Comparison of ENCODE assay signal across 23 cellular contexts in the genomic region with DNA sequence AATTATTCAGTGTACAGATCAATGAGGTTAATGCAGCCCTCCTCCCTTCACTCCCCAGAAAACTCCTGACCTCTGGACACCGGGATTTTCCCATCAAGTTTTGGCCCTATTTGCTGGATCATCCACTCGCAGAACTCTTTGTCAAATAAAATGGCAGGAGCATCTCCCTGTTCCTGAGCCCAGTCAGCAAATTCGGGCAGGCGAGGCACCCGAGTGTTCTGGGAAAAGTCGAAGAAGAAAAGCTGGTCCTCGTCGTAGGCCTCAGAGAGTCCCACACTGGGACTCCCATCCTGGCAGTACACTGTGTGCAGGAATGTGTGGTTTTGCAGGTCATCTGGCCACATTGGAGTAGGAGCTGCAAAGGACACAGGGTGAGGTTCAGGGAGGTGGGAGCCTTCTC. TPM values are rescaled to one million over a fixed set of nuclear protein-coding genes. Genes with fewer than 3 reads are reported as not detected.
DNase-seq lines count a peak whose midpoint lies in the region; ATAC-seq and TF ChIP-seq lines count a peak whose summit lies in the region.
"Had no signal": no experiment of that assay in that cellular context is flagged by ENCODE, and none has a peak within 500 bp of the region (broad histone marks: within the 10 kb centered on the region; RNA-seq: fewer than 3 reads in every experiment).

No MANE protein-coding gene starts in this region.

- no peaks in the 10 kb centered on the region for H3K9me3 ChIP-seq in CD4-positive, alpha-beta T cell (ENCODE audit: control insufficient read depth, low read length)
- H3K9me3 ChIP-seq in Karpas-422 (ENCODE audit: low read length), result no peaks in the 10 kb centered on the region; the same call in 1 of the 2 replicates
- H3K9me3 ChIP-seq: body of pancreas, esophagus muscularis mucosa, sigmoid colon, SJSA1, suprapubic skin, vagina had no signal

- peaks cover 37% of the 10 kb centered on the region for H3K79me2 ChIP-seq in Karpas-422 (ENCODE audit: low read length)
- H3K79me2 ChIP-seq: hepatocyte had no signal

- TF ChIP-seq CTCF in CD4-positive, alpha-beta T cell (IDR thresholded peaks at IDR 0.05), result no peak

- intact Hi-C loops in CD4-positive, alpha-beta T cell (cut with DNase I, micrococcal nuclease), result no loop called here

- CTCF ChIA-PET in CD4-positive, alpha-beta T cell (lab: Charles Lee), result interaction anchor here (0.6 to 0.7 kb wide), 2 partner anchors 35 to 82 kb away, joined by 3 read pairs; no protein-coding TSS in a partner anchor
- CTCF ChIA-PET in activated CD8-positive, alpha-beta T cell treated with anti-CD3 and anti-CD28 coated beads, Interleukin-2, amount 10 ng/mL, durations not matched to agents 7 days and 5 days (lab: Charles Lee), result interaction anchor here (1.1 to 10.8 kb wide), 8 partner anchors 13 to 112 kb away, joined by 3 to 519 read pairs (median 30); a partner anchor contains a TSS

- H3K9me2 ChIP-seq in Karpas-422 (replicated peaks; ENCODE audit: insufficient read depth, low read length), result no peaks in the 10 kb centered on the region

- peak overlapping the region; percentile 51; the same call in 1 of the 2 replicates for H3K9ac ChIP-seq in Karpas-422 (ENCODE audit: low read length)
- H3K9ac ChIP-seq: KMS-11 had no signal

- H3K27me3 ChIP-seq in CD4-positive, alpha-beta T cell (ENCODE audit: control insufficient read depth, insufficient read depth, low read length), result no peaks in the 10 kb centered on the region
- no peaks in the 10 kb centered on the region for H3K27me3 ChIP-seq in Karpas-422 (ENCODE audit: low read length)
- H3K27me3 ChIP-seq: body of pancreas, esophagus muscularis mucosa, hepatocyte, sigmoid colon, suprapubic skin, vagina had no signal

- no peak overlapping the region for H3K27ac ChIP-seq in CD4-positive, alpha-beta T cell (ENCODE audit: low read depth, low read length)
- peak overlapping the region; percentile 99 for H3K27ac ChIP-seq in Karpas-422 (ENCODE audit: low read length)
- H3K27ac ChIP-seq: body of pancreas, esophagus muscularis mucosa, hepatocyte, KMS-11, sigmoid colon, SJSA1, suprapubic skin, vagina had no signal

- H3K4me3 ChIP-seq in Karpas-422 (ENCODE audit: low read length), result peak overlapping the region; percentile 45; the same call in 1 of the 2 replicates
- H3K4me3 ChIP-seq: body of pancreas, esophagus muscularis mucosa, hepatocyte, sigmoid colon, SJSA1, suprapubic skin, vagina had no signal

- H2AFZ ChIP-seq in Karpas-422 (ENCODE audit: low read length), result no peak overlapping the region
- H2AFZ ChIP-seq: hepatocyte had no signal

- H3K27ac Mint-ChIP-seq in CD4-positive, alpha-beta T cell, result no peak overlapping the region
- no peak overlapping the region for H3K27ac Mint-ChIP-seq in activated CD8-positive, alpha-beta T cell treated with anti-CD3 and anti-CD28 coated beads, Interleukin-2, amount 10 ng/mL, durations not matched to agents 7 days and 5 days
- H3K27ac Mint-ChIP-seq: activated T-helper 2 cell treated with anti-CD3 and anti-CD28 coated beads, Interferon-gamma antibody, Interleukin-2, Interleukin-4, amounts not matched to agents 10 μg/mL and 5 μg/mL and 100 μg/mL, durations not matched to agents 14 hours and 24 hours and 36 hours had no signal

- no peaks in the 10 kb centered on the region for H4K20me1 ChIP-seq in Karpas-422 (ENCODE audit: insufficient read depth, low read depth, low read length)

- peaks cover 10% of the 10 kb centered on the region for H3K36me3 ChIP-seq in Karpas-422 (ENCODE audit: insufficient read depth, low read length)
- H3K36me3 ChIP-seq: esophagus muscularis mucosa, sigmoid colon, SJSA1, suprapubic skin, vagina had no signal

- ATAC-seq in CD4-positive, alpha-beta T cell (ENCODE audit: poor library complexity), result no peak
- ATAC-seq in activated CD8-positive, alpha-beta T cell treated with anti-CD3 and anti-CD28 coated beads, Interleukin-2, amount 10 ng/mL, durations not matched to agents 7 days and 5 days, result no peak
- ATAC-seq: body of pancreas had no signal

- peaks cover 90% of the 10 kb centered on the region for H3K4me1 ChIP-seq in Karpas-422 (ENCODE audit: low read length)
- H3K4me1 ChIP-seq: SJSA1, vagina had no signal

- no peaks in the 10 kb centered on the region for H3K36me3 Mint-ChIP-seq in CD4-positive, alpha-beta T cell (ENCODE audit: low read depth)
- H3K36me3 Mint-ChIP-seq in activated CD8-positive, alpha-beta T cell treated with anti-CD3 and anti-CD28 coated beads, Interleukin-2, amount 10 ng/mL, durations not matched to agents 7 days and 5 days (ENCODE audit: low read depth), result peaks cover 6% of the 10 kb centered on the region

- POLR2A ChIA-PET in CD4-positive, alpha-beta T cell (lab: Charles Lee), result interaction anchor here (1.8 to 8.3 kb wide), 2 partner anchors 8 to 20 kb away, joined by 10 to 323 read pairs; a partner anchor contains a TSS
- POLR2A ChIA-PET in activated CD8-positive, alpha-beta T cell treated with anti-CD3 and anti-CD28 coated beads, Interleukin-2, amount 10 ng/mL, durations not matched to agents 7 days and 5 days (lab: Charles Lee), result interaction anchor here (0.8 to 13.5 kb wide), 2 partner anchors 9 to 20 kb away, joined by 3 to 307 read pairs; a partner anchor contains a TSS

- peaks cover 64% of the 10 kb centered on the region for H3K4me1 Mint-ChIP-seq in CD4-positive, alpha-beta T cell (ENCODE audit: low read depth)
- peaks cover 79% of the 10 kb centered on the region for H3K4me1 Mint-ChIP-seq in activated CD8-positive, alpha-beta T cell treated with anti-CD3 and anti-CD28 coated beads, Interleukin-2, amount 10 ng/mL, durations not matched to agents 7 days and 5 days (ENCODE audit: low read depth)

- peaks cover under 1% of the 10 kb centered on the region for H3K9me3 Mint-ChIP-seq in CD4-positive, alpha-beta T cell
- H3K9me3 Mint-ChIP-seq in activated CD8-positive, alpha-beta T cell treated with anti-CD3 and anti-CD28 coated beads, Interleukin-2, amount 10 ng/mL, durations not matched to agents 7 days and 5 days (ENCODE audit: insufficient read depth), result no peaks in the 10 kb centered on the region
- H3K9me3 Mint-ChIP-seq: CD8-positive, alpha-beta memory T cell; neural crest cell had no signal

- peak overlapping the region; percentile 93 for H3K4me2 ChIP-seq in Karpas-422 (ENCODE audit: low read depth, low read length, poor library complexity, severe bottlenecking)
- H3K4me2 ChIP-seq: hepatocyte, KMS-11 had no signal

- DNase-seq in CD4-positive, alpha-beta T cell, result no peak
- peak; percentile 39 for DNase-seq in Karpas-422
- DNase-seq in islet precursor cell, result peak; percentile 35
- DNase-seq in Kasumi-1 (lab: John Stamatoyannopoulos, UW), result no peak
- DNase-seq in activated CD8-positive, alpha-beta T cell treated with anti-CD3 and anti-CD28 coated beads, Interleukin-2, amount 10 ng/mL, durations not matched to agents 7 days and 5 days, result no peak
- DNase-seq: activated CD4-positive, alpha-beta T cell treated with anti-CD3 and anti-CD28 coated beads, Interleukin-2, amount 10 ng/mL, durations not matched to agents 7 days and 5 days; body of pancreas; CD8-positive, alpha-beta memory T cell; DMS153; effector CD8-positive, alpha-beta T cell; NCI-H1694 treated with DMSO at 0.1 percent for 48 hours; NCI-H2171 treated with DMSO at 0.1 percent for 48 hours; NCI-H524 treated with DMSO at 0.1 percent for 48 hours; sigmoid colon had no signal

- H3K4me3 Mint-ChIP-seq in CD4-positive, alpha-beta T cell, result peak overlapping the region; percentile 26
- H3K4me3 Mint-ChIP-seq in activated CD8-positive, alpha-beta T cell treated with anti-CD3 and anti-CD28 coated beads, Interleukin-2, amount 10 ng/mL, durations not matched to agents 7 days and 5 days, result no peak overlapping the region
- H3K4me3 Mint-ChIP-seq: activated CD4-positive, alpha-beta T cell treated with anti-CD3 and anti-CD28 coated beads, Interleukin-2, amount 10 ng/mL, durations not matched to agents 7 days and 5 days; neural crest cell had no signal

- H3K27me3 Mint-ChIP-seq in CD4-positive, alpha-beta T cell, result no peaks in the 10 kb centered on the region
- H3K27me3 Mint-ChIP-seq in activated CD8-positive, alpha-beta T cell treated with anti-CD3 and anti-CD28 coated beads, Interleukin-2, amount 10 ng/mL, durations not matched to agents 7 days and 5 days (ENCODE audit: low read depth), result no peaks in the 10 kb centered on the region
- H3K27me3 Mint-ChIP-seq: activated CD4-positive, alpha-beta T cell treated with anti-CD3 and anti-CD28 coated beads, Interleukin-2, amount 10 ng/mL, durations not matched to agents 7 days and 5 days; CD8-positive, alpha-beta memory T cell had no signal

RNA-seq across cellular contexts. Expression of a gene that starts 2.4 kb away (rescaled TPM):
- 10 to 100 TPM; 14.4 to 16.5 TPM for total RNA-seq in CD4-positive, alpha-beta T cell
- total RNA-seq in Karpas-422 (2014; rRNA removed; shearing (Covaris generic); ENCODE audit: low replicate concordance), result 325 and 451 TPM in 2 replicates
- 10 to 100 TPM; 28.6 to 30.5 TPM for total RNA-seq in activated CD8-positive, alpha-beta T cell treated with anti-CD3 and anti-CD28 coated beads, Interleukin-2, amount 10 ng/mL, durations not matched to agents 7 days and 5 days

RNA-seq across cellular contexts. Expression of a gene that starts 9.6 kb away (rescaled TPM):
- 1 to 10 TPM; 4.6 to 6.0 TPM for total RNA-seq in CD4-positive, alpha-beta T cell
- 116 and 142 TPM in 2 replicates for total RNA-seq in Karpas-422 (2014; rRNA removed; shearing (Covaris generic); ENCODE audit: low replicate concordance)
- 10 to 100 TPM; 14.4 to 14.7 TPM for total RNA-seq in activated CD8-positive, alpha-beta T cell treated with anti-CD3 and anti-CD28 coated beads, Interleukin-2, amount 10 ng/mL, durations not matched to agents 7 days and 5 days
- total RNA-seq: chondrocyte, SJSA1 had no signal

RNA-seq across cellular contexts. Expression of a gene that starts 17.9 kb away (rescaled TPM):
- 100 to 1,000 TPM; 340 to 378 TPM for total RNA-seq in CD4-positive, alpha-beta T cell
- total RNA-seq in Karpas-422 (2014; rRNA removed; shearing (Covaris generic); ENCODE audit: low replicate concordance), result 201 and 221 TPM in 2 replicates
- total RNA-seq in activated CD8-positive, alpha-beta T cell treated with anti-CD3 and anti-CD28 coated beads, Interleukin-2, amount 10 ng/mL, durations not matched to agents 7 days and 5 days, result 100 to 1,000 TPM; 299 to 313 TPM

RNA-seq across cellular contexts. Expression of a gene that starts 58.9 kb away (rescaled TPM):
- total RNA-seq in CD4-positive, alpha-beta T cell, result 1 to 10 TPM; 5.9 to 6.1 TPM
- 70.0 and 103 TPM in 2 replicates for total RNA-seq in Karpas-422 (2014; rRNA removed; shearing (Covaris generic); ENCODE audit: low replicate concordance)
- total RNA-seq in activated CD8-positive, alpha-beta T cell treated with anti-CD3 and anti-CD28 coated beads, Interleukin-2, amount 10 ng/mL, durations not matched to agents 7 days and 5 days, result 1 to 10 TPM; 3.3 to 4.2 TPM
- total RNA-seq: chondrocyte, SJSA1 had no signal

Comparison
In these comparisons a context has a peak if more than half of its experiments do, and no peak if none do; other contexts are left out.
1. DNase-seq: peak in Karpas-422 (single experiment) and islet precursor cell (single experiment); none in CD4-positive, alpha-beta T cell (0 of 10), Kasumi-1 (0 of 2) and activated CD8-positive, alpha-beta T cell treated with anti-CD3 and anti-CD28 coated beads, Interleukin-2, amount 10 ng/mL, durations not matched to agents 7 days and 5 days (single experiment).
2. RNA of a gene that starts 2.4 kb away (total RNA-seq): 325 to 451 TPM in Karpas-422; 28.6 to 30.5 TPM in activated CD8-positive, alpha-beta T cell treated with anti-CD3 and anti-CD28 coated beads, Interleukin-2, amount 10 ng/mL, durations not matched to agents 7 days and 5 days and 14.4 to 16.5 TPM in CD4-positive, alpha-beta T cell; every median in the first group is over 10 times any median in the second.